ENCODE assay signal across 7 cellular contexts in the genomic region with DNA sequence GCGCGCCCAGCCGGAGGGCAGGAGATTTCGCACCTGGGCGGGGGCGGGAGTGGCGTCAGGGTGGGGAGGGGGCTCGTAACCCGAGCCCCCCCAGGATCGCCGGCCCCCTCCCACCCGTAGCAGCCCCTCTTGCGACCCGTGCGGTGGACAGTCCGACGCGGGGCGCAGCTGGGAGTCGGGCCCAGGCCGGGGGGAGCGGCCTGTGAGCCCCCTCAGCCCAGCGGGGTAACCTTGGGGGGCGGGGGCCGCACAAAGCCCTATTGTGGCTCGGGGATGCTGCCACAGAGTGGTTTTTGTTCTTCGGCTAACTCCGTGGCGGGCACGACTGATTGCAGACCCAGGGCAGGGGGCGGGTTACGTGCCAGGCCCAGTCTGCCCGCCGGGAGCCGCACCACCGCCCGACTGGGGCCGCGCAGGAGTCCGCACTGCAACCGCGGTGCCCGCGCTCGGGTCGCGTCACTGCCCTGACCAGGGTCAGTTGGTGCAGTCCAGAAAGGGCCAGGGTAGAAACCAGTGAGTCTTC. TPM values are rescaled to one million over a fixed set of nuclear protein-coding genes. Genes with fewer than 3 reads are reported as not detected.
DNase-seq lines count a peak whose midpoint lies in the region; ATAC-seq, FAIRE-seq and TF ChIP-seq lines count a peak whose summit lies in the region.

No MANE protein-coding gene starts in this region.

- H2AFZ ChIP-seq in endothelial cell of umbilical vein (ENCODE audit: low read depth, low read length) = peak overlapping the region; percentile 83

- peaks cover 13% of the 10 kb centered on the region for H3K27me3 Mint-ChIP-seq in activated CD4-positive, alpha-beta T cell treated with anti-CD3 and anti-CD28 coated beads, Interleukin-2, amount 10 ng/mL, durations not matched to agents 24 days and 14 days

- no peaks in the 10 kb centered on the region for H3K9me3 Mint-ChIP-seq in activated CD4-positive, alpha-beta T cell treated with anti-CD3 and anti-CD28 coated beads, Interleukin-2, amount 10 ng/mL, durations not matched to agents 24 days and 14 days

- intact Hi-C loops in activated CD4-positive, alpha-beta T cell treated with anti-CD3 and anti-CD28 coated beads, Interleukin-2, amount 10 ng/mL, durations not matched to agents 24 days and 14 days (cut with micrococcal nuclease) = loop anchor here (2.0 kb wide), 1 partner anchor 183 kb away; no protein-coding TSS in a partner anchor
- intact Hi-C loops in endothelial cell of umbilical vein (cut with micrococcal nuclease) = loop anchor here (1.0 to 2.0 kb wide), 2 partner anchors 53 to 96 kb away; no protein-coding TSS in a partner anchor

- H3K27ac ChIP-seq in HEK293 (ENCODE audit: extremely low read depth, low read depth, low read length) (peak overlapping the region; percentile 86), endothelial cell of umbilical vein (ENCODE audit: insufficient read depth, low read depth, low read length) (no peak overlapping the region), mucosa of rectum (ENCODE audit: low read depth in 2 of 2, low read length in 2 of 2) (peak overlapping the region; percentile 82 to 90), thoracic aorta (peak overlapping the region; percentile 84 to 94)

- H3K27me3 ChIP-seq in endothelial cell of umbilical vein (ENCODE audit: control insufficient read depth in 2 of 2, insufficient read depth in 2 of 2, low read length in 2 of 2) (peaks cover 0 to 2% of the 10 kb centered on the region in 2 experiments), mucosa of rectum (ENCODE audit: control insufficient read depth in 2 of 2, insufficient read depth in 2 of 2, low read length in 2 of 2) (peaks cover 0 to 32% of the 10 kb centered on the region in 2 donors), thoracic aorta (replicated peaks; ENCODE audit: insufficient read depth) (no peaks in the 10 kb centered on the region)

- H3K36me3 ChIP-seq in HEK293 (ENCODE audit: control insufficient read depth in 2 of 2, insufficient read depth in 1 of 2, low read length in 2 of 2) (no peaks in the 10 kb centered on the region), endothelial cell of umbilical vein (ENCODE audit: control insufficient read depth in 2 of 2, extremely low read depth in 1 of 2, insufficient read depth in 2 of 2, low read length in 2 of 2) (no peaks in the 10 kb centered on the region), mucosa of rectum (ENCODE audit: control insufficient read depth in 2 of 2, insufficient read depth in 2 of 2, low read length in 2 of 2) (no peaks in the 10 kb centered on the region), thoracic aorta (no peaks in the 10 kb centered on the region)

- H3K4me1 Mint-ChIP-seq in activated CD4-positive, alpha-beta T cell treated with anti-CD3 and anti-CD28 coated beads, Interleukin-2, amount 10 ng/mL, durations not matched to agents 24 days and 14 days = peaks cover 30% of the 10 kb centered on the region

- ATAC-seq in thoracic aorta (ENCODE audit: insufficient number of reproducible peaks, low FRiP score, low read depth) = no peak
- ATAC-seq in HG03432 (IDR thresholded peaks at IDR 0.05; ENCODE audit: unreplicated experiment) = no peak
- ATAC-seq in GM21381 (IDR thresholded peaks at IDR 0.05; ENCODE audit: unreplicated experiment) = no peak

- H3K4me3 ChIP-seq in HEK293 (ENCODE audit: low read depth, low read length) (peak overlapping the region; percentile 54), endothelial cell of umbilical vein (replicated peaks in 1 of 3; ENCODE audit: insufficient read depth in 1 of 3, low read depth in 1 of 3, low read length in 3 of 3) (peak overlapping the region; percentile 47 to 74 (median 56)), mucosa of rectum (ENCODE audit: low read length in 2 of 2) (peak overlapping the region; percentile 70 to 71), thoracic aorta (peak overlapping the region; percentile 94)

- no peaks in the 10 kb centered on the region for H3K4me1 ChIP-seq in HEK293 (ENCODE audit: control insufficient read depth, insufficient read depth, low read length)
- peaks cover 18% of the 10 kb centered on the region for H3K4me1 ChIP-seq in endothelial cell of umbilical vein (ENCODE audit: control insufficient read depth, extremely low read depth, insufficient read depth, low read length)
- peaks cover 22 to 28% of the 10 kb centered on the region in 2 donors for H3K4me1 ChIP-seq in mucosa of rectum (ENCODE audit: control insufficient read depth in 2 of 2, insufficient read depth in 2 of 2, low read length in 2 of 2)
- H3K4me1 ChIP-seq in thoracic aorta (ENCODE audit: control insufficient read depth in 1 of 2, low read depth in 2 of 2) = peaks cover 14 to 28% of the 10 kb centered on the region in 2 donors

- POLR2A ChIA-PET in HEK293 (lab: Yijun Ruan, JAX) = interaction anchor here (1.0 to 3.0 kb wide), 12 partner anchors 10 to 246 kb away, joined by 3 to 16 read pairs (median 5); a partner anchor contains a TSS
- POLR2A ChIA-PET in endothelial cell of umbilical vein (lab: Charles Lee) = interaction anchor here (0.9 to 1.0 kb wide), 2 partner anchors 20 to 156 kb away, joined by 3 read pairs; no protein-coding TSS in a partner anchor

- CTCF ChIA-PET in HEK293 (lab: Yijun Ruan, JAX) (interaction anchor here (0.6 to 12.7 kb wide), 16 partner anchors 18 to 183 kb away, joined by 3 to 156 read pairs (median 5); a partner anchor contains a TSS), endothelial cell of umbilical vein (lab: Charles Lee) (interaction anchor here (0.6 to 13.2 kb wide), 9 partner anchors 10 to 183 kb away, joined by 3 to 225 read pairs (median 5); a partner anchor contains a TSS)

- no peaks in the 10 kb centered on the region for H3K36me3 Mint-ChIP-seq in activated CD4-positive, alpha-beta T cell treated with anti-CD3 and anti-CD28 coated beads, Interleukin-2, amount 10 ng/mL, durations not matched to agents 24 days and 14 days (ENCODE audit: low read depth)

- peak; percentile 70 for DNase-seq in activated CD4-positive, alpha-beta T cell treated with anti-CD3 and anti-CD28 coated beads, Interleukin-2, amount 10 ng/mL, durations not matched to agents 24 days and 14 days
- DNase-seq in endothelial cell of umbilical vein (ENCODE audit: low read depth, low spot score) (peak; percentile 20), thoracic aorta (ENCODE audit: low spot score) (no peak)

- peak overlapping the region; percentile 83 for H3K4me3 Mint-ChIP-seq in activated CD4-positive, alpha-beta T cell treated with anti-CD3 and anti-CD28 coated beads, Interleukin-2, amount 10 ng/mL, durations not matched to agents 24 days and 14 days

- H3K9me3 ChIP-seq in HEK293 (ENCODE audit: control insufficient read depth, insufficient read depth, low read depth, low read length) (no peaks in the 10 kb centered on the region), endothelial cell of umbilical vein (replicated peaks; ENCODE audit: control insufficient read depth, insufficient read depth, low read length) (no peaks in the 10 kb centered on the region), mucosa of rectum (ENCODE audit: control insufficient read depth in 2 of 2, low read length in 2 of 2) (no peaks in the 10 kb centered on the region), thoracic aorta (no peaks in the 10 kb centered on the region)

- H3K79me2 ChIP-seq in endothelial cell of umbilical vein (ENCODE audit: control insufficient read depth, insufficient read depth, low read length) = no peaks in the 10 kb centered on the region

- TF ChIP-seq POLR2A in endothelial cell of umbilical vein (IDR thresholded peaks at IDR 0.05; ENCODE audit: low read depth, low read length) = no peak

- dilution Hi-C loops in endothelial cell of umbilical vein (cut with MboI; ENCODE audit: extremely low pct_ligation_motif_present, low sequenced_read_pairs) = no loop called here

- peak overlapping the region; percentile 5 for H3K4me2 ChIP-seq in endothelial cell of umbilical vein (ENCODE audit: insufficient read depth, low read length)

- H4K20me1 ChIP-seq in endothelial cell of umbilical vein (replicated peaks; ENCODE audit: control insufficient read depth, extremely low read depth, insufficient read depth, low read length) = no peaks in the 10 kb centered on the region

- H3K9ac ChIP-seq in endothelial cell of umbilical vein (replicated peaks; ENCODE audit: extremely low read depth, insufficient read depth, low read length) = peak overlapping the region; percentile 75
- H3K9ac ChIP-seq in mucosa of rectum (ENCODE audit: low read depth in 1 of 2, low read length in 2 of 2) = peak overlapping the region; percentile 32 to 73

- H3K9me1 ChIP-seq in endothelial cell of umbilical vein (replicated peaks; ENCODE audit: control insufficient read depth, extremely low read depth, insufficient read depth, low read length) = no peaks in the 10 kb centered on the region

- BruUV-seq in endothelial cell of umbilical vein (replicated peaks; lab: Mats Ljungman, UMichigan) = no TSS peak

- TF ChIP-seq CTCF in HEK293 (tag by site-specific recombination; IDR thresholded peaks at IDR 0.05) (no peak), endothelial cell of umbilical vein (IDR thresholded peaks at IDR 0.05; ENCODE audit: extremely low read depth in 1 of 2, insufficient read depth in 1 of 2, low read depth in 1 of 2, low read length in 2 of 2) (no peak), thoracic aorta (IDR thresholded peaks at IDR 0.05) (peak; percentile 8)

- peak overlapping the region; percentile 55 for H3K27ac Mint-ChIP-seq in activated CD4-positive, alpha-beta T cell treated with anti-CD3 and anti-CD28 coated beads, Interleukin-2, amount 10 ng/mL, durations not matched to agents 24 days and 14 days

- FAIRE-seq in endothelial cell of umbilical vein (lab: Jason Lieb, UNC) = no peak

RNA-seq across cellular contexts. Expression of a gene that starts 4.2 kb away (rescaled TPM):
- total RNA-seq in activated CD4-positive, alpha-beta T cell treated with anti-CD3 and anti-CD28 coated beads, Interleukin-2, amount 10 ng/mL, durations not matched to agents 24 days and 14 days = 86.7 and 91.1 TPM in 2 replicates
- total RNA-seq in endothelial cell of umbilical vein (57.8 and 60.0 TPM in 2 replicates), thoracic aorta (10 to 100 TPM; 43.2 to 64.2 TPM)
- 83.1 and 86.0 TPM in 2 replicates for polyA plus RNA-seq in endothelial cell of umbilical vein
- polyA plus RNA-seq in endothelial cell of umbilical vein (2011; cell fraction: cytosol; rRNA removed) = 52.7 and 61.4 TPM in 2 replicates
- polyA plus RNA-seq in endothelial cell of umbilical vein (2011; cell fraction: nucleus; rRNA removed) = 183 and 200 TPM in 2 replicates
- polyA plus RNA-seq in endothelial cell of umbilical vein (2012) = 50.4 and 56.6 TPM in 2 replicates
- polyA minus RNA-seq in endothelial cell of umbilical vein = 67.7 and 70.4 TPM in 2 replicates
- polyA minus RNA-seq in endothelial cell of umbilical vein (2011; cell fraction: cytosol; rRNA and poly(A)+ RNA removed) = 82.0 TPM
- polyA minus RNA-seq in endothelial cell of umbilical vein (2011; cell fraction: nucleus; rRNA and poly(A)+ RNA removed) = 37.3 and 47.9 TPM in 2 replicates

RNA-seq across cellular contexts. Expression of a gene that starts 10.6 kb away (rescaled TPM):
- not detected in 2 replicates for total RNA-seq in activated CD4-positive, alpha-beta T cell treated with anti-CD3 and anti-CD28 coated beads, Interleukin-2, amount 10 ng/mL, durations not matched to agents 24 days and 14 days
- total RNA-seq in endothelial cell of umbilical vein = not detected in 2 replicates
- not detected in 2 replicates for polyA plus RNA-seq in endothelial cell of umbilical vein
- polyA plus RNA-seq in endothelial cell of umbilical vein (2011; cell fraction: cytosol; rRNA removed) = not detected in 2 replicates
- polyA plus RNA-seq in endothelial cell of umbilical vein (2011; cell fraction: nucleus; rRNA removed) = not detected in 2 replicates
- polyA plus RNA-seq in endothelial cell of umbilical vein (2012) = not detected in 2 replicates
- not detected in 2 replicates for polyA minus RNA-seq in endothelial cell of umbilical vein
- polyA minus RNA-seq in endothelial cell of umbilical vein (2011; cell fraction: cytosol; rRNA and poly(A)+ RNA removed) = not detected
- not detected in 2 replicates for polyA minus RNA-seq in endothelial cell of umbilical vein (2011; cell fraction: nucleus; rRNA and poly(A)+ RNA removed)
- not detected for total RNA-seq in thoracic aorta

RNA-seq across cellular contexts. Expression of a gene that starts 26.1 kb away (rescaled TPM):
- 104 and 108 TPM in 2 replicates for total RNA-seq in activated CD4-positive, alpha-beta T cell treated with anti-CD3 and anti-CD28 coated beads, Interleukin-2, amount 10 ng/mL, durations not matched to agents 24 days and 14 days
- 61.1 and 65.8 TPM in 2 replicates for total RNA-seq in endothelial cell of umbilical vein
- polyA plus RNA-seq in endothelial cell of umbilical vein = 65.5 and 65.9 TPM in 2 replicates
- polyA plus RNA-seq in endothelial cell of umbilical vein (2011; cell fraction: cytosol; rRNA removed) = 60.4 and 62.2 TPM in 2 replicates
- 41.2 and 42.1 TPM in 2 replicates for polyA plus RNA-seq in endothelial cell of umbilical vein (2011; cell fraction: nucleus; rRNA removed)
- polyA plus RNA-seq in endothelial cell of umbilical vein (2012) = 47.2 and 56.8 TPM in 2 replicates
- 34.9 and 42.2 TPM in 2 replicates for polyA minus RNA-seq in endothelial cell of umbilical vein
- polyA minus RNA-seq in endothelial cell of umbilical vein (2011; cell fraction: cytosol; rRNA and poly(A)+ RNA removed) = 67.1 TPM
- polyA minus RNA-seq in endothelial cell of umbilical vein (2011; cell fraction: nucleus; rRNA and poly(A)+ RNA removed) = 9.1 and 10.0 TPM in 2 replicates
- 10 to 100 TPM; 23.4 to 49.4 TPM for total RNA-seq in thoracic aorta

RNA-seq across cellular contexts. Expression of a gene that starts 30.3 kb away (rescaled TPM):
- 319 and 342 TPM in 2 replicates for total RNA-seq in activated CD4-positive, alpha-beta T cell treated with anti-CD3 and anti-CD28 coated beads, Interleukin-2, amount 10 ng/mL, durations not matched to agents 24 days and 14 days
- total RNA-seq in endothelial cell of umbilical vein (286 and 301 TPM in 2 replicates), thoracic aorta (100 to 1,000 TPM; 305 to 445 TPM)
- polyA plus RNA-seq in endothelial cell of umbilical vein = 665 and 745 TPM in 2 replicates
- polyA plus RNA-seq in endothelial cell of umbilical vein (2011; cell fraction: cytosol; rRNA removed) = 965 and 972 TPM in 2 replicates
- polyA plus RNA-seq in endothelial cell of umbilical vein (2011; cell fraction: nucleus; rRNA removed) = 821 and 880 TPM in 2 replicates
- polyA plus RNA-seq in endothelial cell of umbilical vein (2012) = 559 and 618 TPM in 2 replicates
- polyA minus RNA-seq in endothelial cell of umbilical vein = 123 and 203 TPM in 2 replicates
- 96.5 TPM for polyA minus RNA-seq in endothelial cell of umbilical vein (2011; cell fraction: cytosol; rRNA and poly(A)+ RNA removed)
- polyA minus RNA-seq in endothelial cell of umbilical vein (2011; cell fraction: nucleus; rRNA and poly(A)+ RNA removed) = 80.4 and 104 TPM in 2 replicates

RNA-seq across cellular contexts. Expression of a gene that starts 54.4 kb away (rescaled TPM):
- total RNA-seq in activated CD4-positive, alpha-beta T cell treated with anti-CD3 and anti-CD28 coated beads, Interleukin-2, amount 10 ng/mL, durations not matched to agents 24 days and 14 days = 67.7 and 69.2 TPM in 2 replicates
- total RNA-seq in endothelial cell of umbilical vein (56.3 and 57.7 TPM in 2 replicates), thoracic aorta (10 to 100 TPM; 50.9 to 65.6 TPM)
- polyA plus RNA-seq in endothelial cell of umbilical vein = 33.2 and 34.8 TPM in 2 replicates
- polyA plus RNA-seq in endothelial cell of umbilical vein (2011; cell fraction: cytosol; rRNA removed) = 20.7 and 21.6 TPM in 2 replicates
- 50.7 and 56.1 TPM in 2 replicates for polyA plus RNA-seq in endothelial cell of umbilical vein (2011; cell fraction: nucleus; rRNA removed)
- 21.3 and 21.8 TPM in 2 replicates for polyA plus RNA-seq in endothelial cell of umbilical vein (2012)
- 145 and 158 TPM in 2 replicates for polyA minus RNA-seq in endothelial cell of umbilical vein
- polyA minus RNA-seq in endothelial cell of umbilical vein (2011; cell fraction: cytosol; rRNA and poly(A)+ RNA removed) = 81.2 TPM
- 42.3 and 66.1 TPM in 2 replicates for polyA minus RNA-seq in endothelial cell of umbilical vein (2011; cell fraction: nucleus; rRNA and poly(A)+ RNA removed)
